ENCODE assay signal across 33 cellular contexts in the genomic region with DNA sequence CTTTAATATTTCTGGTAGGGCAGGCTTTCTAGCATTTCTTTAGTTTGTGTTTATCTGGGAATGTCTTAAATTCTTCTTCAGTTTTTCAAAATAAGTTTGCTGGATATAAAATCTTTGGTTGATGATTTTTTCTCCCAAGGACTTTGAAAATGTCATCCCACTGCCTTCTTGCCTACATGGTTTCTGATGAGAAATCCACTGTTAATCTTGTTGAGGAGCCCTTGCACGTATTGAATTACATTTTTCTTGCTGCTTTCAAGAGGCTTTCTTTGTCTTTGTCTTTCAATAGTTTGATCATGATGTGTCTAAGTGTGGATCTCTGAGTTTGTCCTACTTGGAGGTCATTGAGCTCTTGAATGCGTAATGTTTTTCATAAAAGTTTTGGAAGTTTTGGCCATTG.
"Had no signal": no experiment of that assay in that cellular context is flagged by ENCODE, and none has a peak within 500 bp of the region (broad histone marks: within the 10 kb centered on the region; RNA-seq: fewer than 3 reads in every experiment).

No MANE protein-coding gene starts in this region.

- H3K27ac ChIP-seq: adrenal gland, body of pancreas, brain microvascular endothelial cell, breast epithelium, VCaP had no signal

- H3K27me3 ChIP-seq: adrenal gland, body of pancreas, brain microvascular endothelial cell, breast epithelium had no signal

- DNase-seq: activated CD4-positive, alpha-beta memory T cell treated with anti-CD3 and anti-CD28 coated beads, Interleukin-2, amount 10 ng/mL, durations not matched to agents 7 days and 5 days; activated CD4-positive, alpha-beta T cell treated with anti-CD3 and anti-CD28 coated beads for 1 hour; activated CD4-positive, alpha-beta T cell treated with anti-CD3 and anti-CD28 coated beads for 36 hours; activated CD4-positive, alpha-beta T cell treated with anti-CD3 and anti-CD28 coated beads for 48 hours; activated CD4-positive, alpha-beta T cell treated with anti-CD3 and anti-CD28 coated beads, Interleukin-2, amount 10 ng/mL, durations not matched to agents 7 days and 5 days; activated CD4-positive, alpha-beta T cell treated with anti-CD3 and anti-CD28 coated beads, Interleukin-2, amount 50 U/mL, for 48 hours; activated CD4-positive, CD25-positive, alpha-beta regulatory T cell; activated CD8-positive, alpha-beta memory T cell treated with anti-CD3 and anti-CD28 coated beads for 24 hours; activated CD8-positive, alpha-beta memory T cell treated with anti-CD3 and anti-CD28 coated beads, Interleukin-2, amount 10 ng/mL, durations not matched to agents 7 days and 5 days; activated CD8-positive, alpha-beta memory T cell treated with anti-CD3 and anti-CD28 coated beads, Interleukin-2, amount 50 U/mL, for 48 hours; activated CD8-positive, alpha-beta T cell treated with anti-CD3 and anti-CD28 coated beads, Interleukin-2, amount 10 ng/mL, durations not matched to agents 7 days and 5 days; activated effector memory CD4-positive, alpha-beta T cell treated with Interleukin-2 at 50 U/mL for 16 hours; activated gamma-delta T cell; activated naive CD4-positive, alpha-beta T cell treated with anti-CD3 and anti-CD28 coated beads, Interleukin-2, amount 10 ng/mL, durations not matched to agents 7 days and 5 days; activated naive CD4-positive, alpha-beta T cell treated with Interleukin-2 at 50 U/mL for 16 hours; activated naive CD8-positive, alpha-beta T cell treated with anti-CD3 and anti-CD28 coated beads, Interleukin-2, amount 10 ng/mL, durations not matched to agents 7 days and 5 days; activated naive CD8-positive, alpha-beta T cell treated with anti-CD3 and anti-CD28 coated beads, Interleukin-2, amount 50 U/mL, for 24 hours; activated T-cell treated with anti-CD3 and anti-CD28 coated beads, Interleukin-2, amount 50 U/mL, for 24 hours; activated T-cell treated with anti-CD3 and anti-CD28 coated beads, Interleukin-2, amount 50 U/mL, for 48 hours; adrenal gland; amniotic stem cell; aorta; body of pancreas; brain microvascular endothelial cell; central memory CD4-positive, alpha-beta T cell; T-helper 17 cell; T-helper 9 cell had no signal

- H3K4me3 ChIP-seq: adrenal gland, body of pancreas, breast epithelium had no signal

- H3K4me1 ChIP-seq: adrenal gland, body of pancreas, breast epithelium had no signal

- ATAC-seq: activated CD4-positive, alpha-beta T cell treated with anti-CD3 and anti-CD28 coated beads for 36 hours; activated CD4-positive, CD25-positive, alpha-beta regulatory T cell treated with anti-CD3 and anti-CD28 coated beads, Interleukin-2, amount 50 U/mL, for 24 hours; activated CD8-positive, alpha-beta memory T cell treated with anti-CD3 and anti-CD28 coated beads, Interleukin-2, amount 10 ng/mL, durations not matched to agents 7 days and 5 days; activated CD8-positive, alpha-beta T cell treated with anti-CD3 and anti-CD28 coated beads, Interleukin-2, amount 10 ng/mL, durations not matched to agents 7 days and 5 days; activated naive CD8-positive, alpha-beta T cell treated with anti-CD3 and anti-CD28 coated beads, Interleukin-2, amount 50 U/mL, for 24 hours; body of pancreas; T-helper 17 cell had no signal

- FAIRE-seq: astrocyte, colon, TTC549 had no signal

- H3K36me3 ChIP-seq: adrenal gland, brain microvascular endothelial cell, breast epithelium had no signal
